1 cellular context compared by ENCODE assay signal in genomic region chr1:234512376-234512965, GRCh38.
TF ChIP-seq lines count a peak whose summit lies in the region.

No MANE protein-coding gene starts in this region.

TF ChIP-seq in GM12878, 131 proteins besides CTCF, POLR2A, EP300 and RAD21 (continued from another document):
- no peak for TF ChIP-seq PAX5 (IDR thresholded peaks at IDR 0.05; ENCODE audit: borderline replicate concordance, low read depth, low read length)
- no peak for TF ChIP-seq E2F4 (IDR thresholded peaks at IDR 0.05; ENCODE audit: low read depth, low read length)
- no peak for TF ChIP-seq E2F8 (IDR thresholded peaks at IDR 0.05; ENCODE audit: low read depth, partially characterized antibody)
- no peak for TF ChIP-seq BCL3 (IDR thresholded peaks at IDR 0.05; ENCODE audit: borderline replicate concordance, insufficient read depth, low read depth, low read length, poor library complexity, severe bottlenecking)
- no peak for TF ChIP-seq NFYA (IDR thresholded peaks at IDR 0.05; ENCODE audit: borderline replicate concordance, low read depth, low read length)
- TF ChIP-seq TAF1 (IDR thresholded peaks at IDR 0.05; ENCODE audit: borderline replicate concordance, low read depth, low read length) = no peak
- no peak for TF ChIP-seq SREBF1 (IDR thresholded peaks at IDR 0.05; ENCODE audit: low read length)
- TF ChIP-seq USF1 (IDR thresholded peaks at IDR 0.05; ENCODE audit: borderline replicate concordance, extremely low read length, insufficient read depth, low read depth, low read length) = no peak
